In the genomic region with DNA sequence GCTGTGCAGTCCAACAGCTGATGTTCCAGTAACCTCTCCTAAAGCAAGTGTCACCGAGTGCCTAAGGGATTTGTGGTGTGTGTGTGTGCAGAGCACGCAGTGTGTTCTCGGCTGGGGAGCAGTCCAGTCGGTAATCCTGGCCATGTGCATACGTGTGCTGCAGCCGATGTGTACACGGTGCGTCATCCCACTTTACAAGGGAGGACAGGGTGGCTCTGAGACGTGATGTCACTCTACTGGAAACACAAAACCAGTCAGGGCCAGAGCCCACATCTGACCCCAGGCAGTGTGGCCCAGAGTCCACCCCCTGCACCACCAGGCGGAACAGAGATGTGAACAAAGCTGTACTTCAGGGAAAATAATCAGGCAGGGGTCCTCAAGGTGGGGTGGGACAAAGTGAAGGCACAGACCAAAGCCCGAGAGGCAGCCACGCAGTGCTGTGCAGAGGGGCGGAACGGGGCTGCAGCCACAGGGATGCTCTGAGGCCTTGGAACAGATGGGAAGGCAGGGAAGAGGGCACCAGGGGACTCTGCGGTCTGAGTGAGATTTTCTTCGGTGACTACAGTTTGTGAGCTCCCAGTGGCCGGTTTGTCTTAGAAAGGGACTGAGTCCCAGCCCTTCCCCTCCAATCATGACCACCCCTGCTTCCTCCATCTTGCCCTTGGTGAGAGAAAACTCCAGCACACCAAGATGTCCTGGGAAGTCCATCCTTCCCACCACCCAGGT, we compare ENCODE assay signal across 18 cellular contexts.
DNase-seq lines count a peak whose midpoint lies in the region; TF ChIP-seq lines count a peak whose summit lies in the region.
"Had no signal": no experiment of that assay in that cellular context is flagged by ENCODE, and none has a peak within 500 bp of the region (broad histone marks: within the 10 kb centered on the region; RNA-seq: fewer than 3 reads in every experiment).

No MANE protein-coding gene starts in this region.

- no peak overlapping the region for H3K27ac ChIP-seq in osteoblast (ENCODE audit: low read depth, low read length)
- H3K27ac ChIP-seq: colonic mucosa, HL-60, suprapubic skin had no signal

- H3K9me3 ChIP-seq in osteoblast (ENCODE audit: low read depth, low read length) = no peaks in the 10 kb centered on the region
- no peaks in the 10 kb centered on the region for H3K9me3 ChIP-seq in BE2C
- H3K9me3 ChIP-seq: colonic mucosa, suprapubic skin had no signal

- TF ChIP-seq CTCF in LNCaP clone FGC (IDR thresholded peaks at IDR 0.05; ENCODE audit: control insufficient read depth, extremely low read depth, insufficient read depth) (no peak), osteoblast (IDR thresholded peaks at IDR 0.05; ENCODE audit: extremely low read depth, low read depth, low read length) (no peak), BE2C (IDR thresholded peaks at IDR 0.05; ENCODE audit: low read depth, low read length) (no peak), GM10248 (IDR thresholded peaks at IDR 0.05; ENCODE audit: control extremely low read depth, extremely low read depth, low read depth, missing control alignments) (no peak)

- DNase-seq in Daoy (ENCODE audit: low read depth) (peak; percentile 64), LNCaP clone FGC (ENCODE audit: low read depth) (peak; percentile 22), fibroblast of gingiva (ENCODE audit: low read depth) (peak; percentile 7), osteoblast (ENCODE audit: insufficient read length, low spot score, missing footprints) (peak; percentile 77), BE2C (no peak), GM10248 (ENCODE audit: extremely low spot score) (no peak)
- DNase-seq in activated effector memory CD4-positive, alpha-beta T cell treated with anti-CD3 and anti-CD28 coated beads, Interleukin-2, amount 50 U/mL, for 16 hours = no peak
- DNase-seq: activated CD4-positive, alpha-beta memory T cell treated with anti-CD3 and anti-CD28 coated beads, Interleukin-2, amount 10 ng/mL, durations not matched to agents 7 days and 5 days; amniotic stem cell; colonic mucosa; DND-41; mesendoderm; natural killer cell; NCI-H1417 treated with DMSO at 0.1 percent for 48 hours; stimulated activated CD4-positive, alpha-beta T cell treated with anti-CD3 and anti-CD28 coated beads, Interleukin-2, amount 100 ng/mL, for 24 hours; T1000 had no signal

- no peaks in the 10 kb centered on the region for H4K20me1 ChIP-seq in osteoblast (ENCODE audit: insufficient read depth, low read length)

- H3K79me2 ChIP-seq in osteoblast (ENCODE audit: insufficient read depth, low read length) = no peaks in the 10 kb centered on the region

- POLR2A ChIA-PET in GM10248 (lab: Yijun Ruan, JAX) = interaction anchor here (0.6 kb wide), 1 partner anchor 1275 kb away, joined by 4 read pairs; no protein-coding TSS in a partner anchor

- no peaks in the 10 kb centered on the region for H3K36me3 ChIP-seq in osteoblast (ENCODE audit: insufficient read depth, low read length)
- no peaks in the 10 kb centered on the region for H3K36me3 ChIP-seq in BE2C
- H3K36me3 ChIP-seq: colonic mucosa, suprapubic skin had no signal

- H3K4me3 ChIP-seq in LNCaP clone FGC (ENCODE audit: low read depth, low read length) (no peak overlapping the region), osteoblast (ENCODE audit: insufficient read depth, low read length) (no peak overlapping the region), BE2C (ENCODE audit: low read depth, low read length) (no peak overlapping the region)
- H3K4me3 ChIP-seq: colonic mucosa, suprapubic skin had no signal

- H3K27me3 ChIP-seq in osteoblast (ENCODE audit: insufficient read depth, low read length) = no peaks in the 10 kb centered on the region
- H3K27me3 ChIP-seq in BE2C = no peaks in the 10 kb centered on the region
- H3K27me3 ChIP-seq: colonic mucosa, suprapubic skin had no signal

- no peak overlapping the region for H2AFZ ChIP-seq in osteoblast (ENCODE audit: low read length)

- H3K4me1 ChIP-seq in osteoblast (ENCODE audit: insufficient read depth, low read length) = no peaks in the 10 kb centered on the region
- peaks cover 3% of the 10 kb centered on the region for H3K4me1 ChIP-seq in BE2C
- H3K4me1 ChIP-seq: colonic mucosa, suprapubic skin had no signal

- no peak overlapping the region for H3K4me2 ChIP-seq in osteoblast (ENCODE audit: insufficient read depth, low read length)

- CTCF ChIA-PET in GM10248 (lab: Yijun Ruan, JAX) = no interaction called here

Comparison
In these comparisons a context has a peak if more than half of its experiments do, and no peak if none do; other contexts are left out.
1. DNase-seq: peak in Daoy (single experiment), LNCaP clone FGC (single experiment), fibroblast of gingiva (single experiment) and osteoblast (single experiment); none in activated effector memory CD4-positive, alpha-beta T cell treated with anti-CD3 and anti-CD28 coated beads, Interleukin-2, amount 50 U/mL, for 16 hours (single experiment), BE2C (single experiment) and GM10248 (single experiment).